Comparison of ENCODE assay signal across 3 cellular contexts in genomic region chr10:84018826-84019225, GRCh38.
"Had no signal": no experiment of that assay in that cellular context is flagged by ENCODE, and none has a peak within 500 bp of the region (broad histone marks: within the 10 kb centered on the region; RNA-seq: fewer than 3 reads in every experiment).

No MANE protein-coding gene starts in this region.

- H3K4me3 ChIP-seq: GM12878 had no signal

- ATAC-seq: GM12878 had no signal

- DNase-seq: GDM1, GF-D8 had no signal
